In the genomic region with DNA sequence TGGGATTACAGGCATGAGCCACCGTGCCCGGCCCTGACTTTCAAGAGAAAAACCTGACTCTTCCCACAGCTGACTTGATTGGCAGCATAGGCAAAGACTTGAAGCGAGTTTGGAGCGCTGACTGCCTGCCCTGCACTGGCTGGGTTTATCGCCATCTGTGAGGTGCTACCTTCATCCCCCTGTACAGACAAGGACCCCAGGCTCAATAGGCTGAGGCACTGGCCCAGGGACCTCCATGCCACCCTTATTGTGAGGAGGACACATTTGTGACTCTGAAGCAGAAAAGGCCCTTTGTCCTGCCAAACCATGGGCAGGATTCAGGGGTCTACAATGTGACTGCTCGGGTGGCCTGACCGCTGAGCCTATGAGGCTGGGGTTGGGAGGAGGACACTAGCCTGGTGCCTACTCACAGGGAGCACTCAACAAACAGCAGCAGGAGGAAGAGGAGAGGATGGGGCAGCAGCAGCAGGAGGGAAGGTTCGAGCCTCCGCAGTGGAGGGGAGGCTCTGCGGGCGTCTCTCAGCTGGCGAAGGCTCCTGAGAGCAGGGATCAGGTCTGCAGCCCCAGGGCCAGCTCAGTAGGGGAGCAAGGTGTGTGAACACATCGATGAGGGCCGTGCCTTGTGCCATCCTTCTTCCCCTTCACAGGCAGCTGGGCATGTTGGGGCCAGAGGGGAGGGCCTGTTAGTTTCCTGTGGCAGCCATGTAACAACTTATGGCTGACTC, we compare ENCODE assay signal across 12 cellular contexts.
A peak's percentile ranks its signal among the peaks of the same experiment; 100 is the strongest.
DNase-seq lines count a peak whose midpoint lies in the region; ATAC-seq and TF ChIP-seq lines count a peak whose summit lies in the region.
"Had no signal": no experiment of that assay in that cellular context is flagged by ENCODE, and none has a peak within 500 bp of the region (broad histone marks: within the 10 kb centered on the region; RNA-seq: fewer than 3 reads in every experiment).

No MANE protein-coding gene starts in this region.

- intact Hi-C loops in activated naive CD4-positive, alpha-beta T cell treated with anti-CD3 and anti-CD28 coated beads for 36 hours (cut with micrococcal nuclease), result no loop called here

- H3K36me3 ChIP-seq in upper lobe of left lung, result no peaks in the 10 kb centered on the region

- peaks cover 5% of the 10 kb centered on the region for H3K36me3 Mint-ChIP-seq in activated naive CD4-positive, alpha-beta T cell treated with anti-CD3 and anti-CD28 coated beads for 36 hours (ENCODE audit: low read depth)
- H3K36me3 Mint-ChIP-seq in effector memory CD8-positive, alpha-beta T cell (ENCODE audit: insufficient read depth), result peaks cover 7% of the 10 kb centered on the region
- H3K36me3 Mint-ChIP-seq in naive thymus-derived CD8-positive, alpha-beta T cell, result no peaks in the 10 kb centered on the region

- H3K4me3 ChIP-seq in upper lobe of left lung, result no peak overlapping the region

- H3K9me3 Mint-ChIP-seq in activated naive CD4-positive, alpha-beta T cell treated with anti-CD3 and anti-CD28 coated beads for 36 hours, result no peaks in the 10 kb centered on the region
- H3K9me3 Mint-ChIP-seq in effector memory CD8-positive, alpha-beta T cell, result no peaks in the 10 kb centered on the region
- no peaks in the 10 kb centered on the region for H3K9me3 Mint-ChIP-seq in naive thymus-derived CD8-positive, alpha-beta T cell

- no peaks in the 10 kb centered on the region for H3K27me3 ChIP-seq in upper lobe of left lung

- 91% methylated on average over 11 to 14 of the region's 14 CpGs for WGBS in upper lobe of left lung, 2 donors

- no peak overlapping the region for H3K4me3 Mint-ChIP-seq in activated naive CD4-positive, alpha-beta T cell treated with anti-CD3 and anti-CD28 coated beads for 36 hours
- H3K4me3 Mint-ChIP-seq in effector memory CD8-positive, alpha-beta T cell, result no peak overlapping the region
- peak overlapping the region in 1 of 10 donors; percentile 62 for H3K4me3 Mint-ChIP-seq in naive thymus-derived CD8-positive, alpha-beta T cell

- no peak for TF ChIP-seq CTCF in upper lobe of left lung (IDR thresholded peaks at IDR 0.05)

- no peaks in the 10 kb centered on the region for H3K9me3 ChIP-seq in upper lobe of left lung

- no peak for TF ChIP-seq POLR2A in upper lobe of left lung (IDR thresholded peaks at IDR 0.05)

- peak overlapping the region; percentile 56 for H3K27ac Mint-ChIP-seq in activated naive CD4-positive, alpha-beta T cell treated with anti-CD3 and anti-CD28 coated beads for 36 hours
- H3K27ac Mint-ChIP-seq in effector memory CD8-positive, alpha-beta T cell, result peak overlapping the region; percentile 71 to 78
- peak overlapping the region in 8 of 10 donors; percentile 42 to 98 (median 70) for H3K27ac Mint-ChIP-seq in naive thymus-derived CD8-positive, alpha-beta T cell

- CTCF ChIA-PET in activated naive CD4-positive, alpha-beta T cell treated with anti-CD3 and anti-CD28 coated beads for 36 hours (lab: Charles Lee), result interaction anchor here (1.5 kb wide), 1 partner anchor 44 kb away, joined by 5 read pairs; no protein-coding TSS in a partner anchor

- H3K27me3 Mint-ChIP-seq in activated naive CD4-positive, alpha-beta T cell treated with anti-CD3 and anti-CD28 coated beads for 36 hours (ENCODE audit: low read depth), result no peaks in the 10 kb centered on the region
- peaks cover 0 to 39% of the 10 kb centered on the region in 2 donors for H3K27me3 Mint-ChIP-seq in effector memory CD8-positive, alpha-beta T cell
- no peaks in the 10 kb centered on the region for H3K27me3 Mint-ChIP-seq in naive thymus-derived CD8-positive, alpha-beta T cell

- peaks cover 33% of the 10 kb centered on the region for H3K4me1 Mint-ChIP-seq in activated naive CD4-positive, alpha-beta T cell treated with anti-CD3 and anti-CD28 coated beads for 36 hours (ENCODE audit: low read depth)
- H3K4me1 Mint-ChIP-seq in effector memory CD8-positive, alpha-beta T cell (ENCODE audit: low read depth in 2 of 2), result peaks cover 5 to 12% of the 10 kb centered on the region in 2 donors
- peaks cover 15 to 68% (median 36%) of the 10 kb centered on the region in 4 donors for H3K4me1 Mint-ChIP-seq in naive thymus-derived CD8-positive, alpha-beta T cell

- no peak for DNase-seq in activated naive CD4-positive, alpha-beta T cell treated with anti-CD3 and anti-CD28 coated beads for 36 hours
- DNase-seq in activated naive CD4-positive, alpha-beta T cell treated with anti-CD3 and anti-CD28 coated beads, Interleukin-2, amount 50 U/mL, for 16 hours, result no peak
- DNase-seq in effector memory CD8-positive, alpha-beta T cell, result no peak
- no peak for DNase-seq in naive thymus-derived CD8-positive, alpha-beta T cell
- DNase-seq in upper lobe of left lung (peak in 1 of 2 donors; percentile 24), activated gamma-delta T cell (lab: John Stamatoyannopoulos, UW) (no peak), GF-D8 (lab: John Stamatoyannopoulos, UW) (no peak), hepatic stellate cell (ENCODE audit: low spot score) (no peak)
- DNase-seq: activated T-cell treated with anti-CD3 and anti-CD28 coated beads, Interleukin-2, amount 50 U/mL, for 1 hour; dermis blood vessel endothelial cell; NCI-H1417; T-helper 9 cell had no signal

- no peak for ATAC-seq in effector memory CD8-positive, alpha-beta T cell (replicated peaks)
- ATAC-seq in naive thymus-derived CD8-positive, alpha-beta T cell, result no peak
- ATAC-seq in upper lobe of left lung (ENCODE audit: low FRiP score in 2 of 2), result no peak

- peaks cover 62 to 89% (median 67%) of the 10 kb centered on the region in 4 donors for H3K4me1 ChIP-seq in upper lobe of left lung

- no peak for TF ChIP-seq EP300 in upper lobe of left lung (IDR thresholded peaks at IDR 0.05)

- POLR2A ChIA-PET in naive thymus-derived CD8-positive, alpha-beta T cell (lab: Charles Lee), result interaction anchor here (0.8 to 6.4 kb wide), 2 partner anchors 13 to 39 kb away, joined by 4 to 112 read pairs; no protein-coding TSS in a partner anchor

- peak overlapping the region; percentile 99 to 100 (median 100) for H3K27ac ChIP-seq in upper lobe of left lung
